Comparison of ENCODE assay signal across 13 cellular contexts in genomic region chr2:109609352-109610024, GRCh38. TPM values are rescaled to one million over a fixed set of nuclear protein-coding genes. Genes with fewer than 3 reads are reported as not detected.
DNase-seq lines count a peak whose midpoint lies in the region; ATAC-seq and TF ChIP-seq lines count a peak whose summit lies in the region.
"Had no signal": no experiment of that assay in that cellular context is flagged by ENCODE, and none has a peak within 500 bp of the region (broad histone marks: within the 10 kb centered on the region; RNA-seq: fewer than 3 reads in every experiment).

No MANE protein-coding gene starts in this region.

- no peak overlapping the region for H3K4ac ChIP-seq in H9 (ENCODE audit: low read depth, low read length)

- no peak overlapping the region for H4K8ac ChIP-seq in H9 (replicated peaks; ENCODE audit: insufficient read length, low read depth, low read length)

- no peak overlapping the region for H3K4me3 Mint-ChIP-seq in H9
- H3K4me3 Mint-ChIP-seq: activated CD4-positive, alpha-beta T cell treated with anti-CD3 and anti-CD28 coated beads, Interleukin-2, amount 10 ng/mL, durations not matched to agents 24 days and 14 days had no signal

- no peak overlapping the region for H3K23ac ChIP-seq in H9 (ENCODE audit: insufficient read length, low read depth, low read length)

- peak overlapping the region in 2 of 3 experiments; percentile 25 to 89; a peak in 4 of 7 replicates for H3K27ac Mint-ChIP-seq in H9
- H3K27ac Mint-ChIP-seq: activated CD4-positive, alpha-beta T cell treated with anti-CD3 and anti-CD28 coated beads, Interleukin-2, amount 10 ng/mL, durations not matched to agents 24 days and 14 days had no signal

- peaks cover 7% of the 10 kb centered on the region for H3K79me1 ChIP-seq in H9 (ENCODE audit: insufficient read depth, low read depth, low read length, poor library complexity, severe bottlenecking)

- H2BK15ac ChIP-seq in H9 (ENCODE audit: low read depth, low read length), result no peak overlapping the region

- H2AK5ac ChIP-seq in H9 (ENCODE audit: insufficient read length, low read length), result no peak overlapping the region

- H3K14ac ChIP-seq in H9 (ENCODE audit: insufficient read depth, low read length), result no peak overlapping the region

- no peak overlapping the region for H3K9ac ChIP-seq in H9 (ENCODE audit: extremely low read depth, insufficient read length, low read length)

- H2BK20ac ChIP-seq in H9 (ENCODE audit: low read depth, low read length, poor library complexity, severe bottlenecking), result no peak overlapping the region

- DNase-seq in A172 (ENCODE audit: low spot score) (peak; percentile 82), H9 (no peak), astrocyte of the hippocampus (ENCODE audit: low read depth, low spot score) (peak; percentile 67), kidney glomerular epithelial cell (lab: John Stamatoyannopoulos, UW) (peak; percentile 53), DMS79 (lab: John Stamatoyannopoulos, UW) (no peak)
- DNase-seq: activated CD4-positive, alpha-beta T cell treated with anti-CD3 and anti-CD28 coated beads, Interleukin-2, amount 10 ng/mL, durations not matched to agents 24 days and 14 days; COR-L47; effector CD4-positive, alpha-beta T cell; NCI-H774; pancreas had no signal

- H3K9me3 Mint-ChIP-seq in H9, result no peaks in the 10 kb centered on the region
- H3K9me3 Mint-ChIP-seq: activated CD4-positive, alpha-beta T cell treated with anti-CD3 and anti-CD28 coated beads, Interleukin-2, amount 10 ng/mL, durations not matched to agents 24 days and 14 days had no signal

- H3K36me3 Mint-ChIP-seq in H9 (ENCODE audit: insufficient read depth in 1 of 3, low read depth in 3 of 3), result peaks cover 3 to 11% (median 4%) of the 10 kb centered on the region in 3 experiments; a peak in 4 of 7 replicates

- ATAC-seq in HG03097 (IDR thresholded peaks at IDR 0.05; ENCODE audit: low FRiP score, unreplicated experiment) (no peak), GM18868 (IDR thresholded peaks at IDR 0.05; ENCODE audit: unreplicated experiment) (no peak), GM19035 (IDR thresholded peaks at IDR 0.05; ENCODE audit: unreplicated experiment) (no peak)
- ATAC-seq: pancreas had no signal

- no peak for TF ChIP-seq CTCF in H9 (conservative IDR thresholded peaks at IDR 0.05)

- no peak overlapping the region for H3K27ac ChIP-seq in H9 (ENCODE audit: insufficient read length, low read depth, low read length)
- H3K27ac ChIP-seq: pancreas had no signal

- H3K79me2 ChIP-seq in H9 (ENCODE audit: insufficient read depth, low read length), result peaks cover 37% of the 10 kb centered on the region; the same call in 1 of the 2 replicates

- H2BK12ac ChIP-seq in H9 (ENCODE audit: insufficient read length, low read depth, low read length), result no peak overlapping the region

- H3K27me3 ChIP-seq in H9 (ENCODE audit: insufficient read depth, low read length), result no peaks in the 10 kb centered on the region
- H3K27me3 ChIP-seq: pancreas had no signal

- H4K91ac ChIP-seq in H9 (ENCODE audit: insufficient read length, low read depth, low read length), result no peak overlapping the region

- no peaks in the 10 kb centered on the region for H3K27me3 Mint-ChIP-seq in H9 (ENCODE audit: low read depth)

- H4K5ac ChIP-seq in H9 (ENCODE audit: insufficient read length, low read depth, low read length), result no peak overlapping the region

- no peaks in the 10 kb centered on the region for H3K9me3 ChIP-seq in H9 (ENCODE audit: control insufficient read depth, low read depth, low read length)
- H3K9me3 ChIP-seq: pancreas had no signal

- H3K4me1 Mint-ChIP-seq in H9, result peaks cover 32 to 39% of the 10 kb centered on the region in 2 experiments

- no peak overlapping the region for H2AFZ ChIP-seq in H9 (ENCODE audit: low read length)

- peaks cover 5% of the 10 kb centered on the region; the same call in 1 of the 2 replicates for H3K4me1 ChIP-seq in H9 (ENCODE audit: insufficient read depth, low read length)

- no peak overlapping the region for H3K18ac ChIP-seq in H9 (ENCODE audit: insufficient read length, low read depth, low read length)

- H3K4me2 ChIP-seq in H9 (ENCODE audit: insufficient read depth, insufficient read length, low read length), result no peak overlapping the region

- H3K23me2 ChIP-seq in H9 (ENCODE audit: insufficient read length, low read depth, low read length, poor library complexity, severe bottlenecking), result peaks cover 5% of the 10 kb centered on the region

- no peak overlapping the region for H2BK5ac ChIP-seq in H9 (ENCODE audit: insufficient read length, low read length)

- H3K56ac ChIP-seq in H9 (ENCODE audit: insufficient read length, low read depth, low read length), result no peak overlapping the region

- H2BK120ac ChIP-seq in H9 (ENCODE audit: low read depth, low read length, poor library complexity, severe bottlenecking), result no peak overlapping the region

- H4K20me1 ChIP-seq in H9 (ENCODE audit: control insufficient read depth, insufficient read depth, insufficient read length), result no peaks in the 10 kb centered on the region

- H3T11ph ChIP-seq in H9 (ENCODE audit: low read length), result no peak overlapping the region

- WGBS in H9 (ENCODE audit: extremely low coverage, insufficient read length, low lambda C conversion rate), result no CpG with 5 or more reads among the region's 8 CpGs

RNA-seq across cellular contexts. Expression of gene SEPTIN10, which starts 4.3 kb away (rescaled TPM):
- 102 and 149 TPM in 2 replicates for total RNA-seq in A172 (2014; rRNA removed; shearing (Covaris generic))
- total RNA-seq in H9 (2021), result 91.2 and 92.5 TPM in 2 replicates

RNA-seq across cellular contexts. Expression of gene SOWAHC, which starts 4.7 kb away (rescaled TPM):
- total RNA-seq in A172 (2014; rRNA removed; shearing (Covaris generic)), result 15.1 and 17.5 TPM in 2 replicates
- total RNA-seq in H9 (2021), result 20.1 and 20.9 TPM in 2 replicates

Comparison
In these comparisons a context has a peak if more than half of its experiments do, and no peak if none do; other contexts are left out.
1. DNase-seq: peak in A172 (single experiment), astrocyte of the hippocampus (single experiment) and kidney glomerular epithelial cell (single experiment); none in H9 (single experiment) and DMS79 (single experiment).